34 cellular contexts compared by ENCODE assay signal in the genomic region with DNA sequence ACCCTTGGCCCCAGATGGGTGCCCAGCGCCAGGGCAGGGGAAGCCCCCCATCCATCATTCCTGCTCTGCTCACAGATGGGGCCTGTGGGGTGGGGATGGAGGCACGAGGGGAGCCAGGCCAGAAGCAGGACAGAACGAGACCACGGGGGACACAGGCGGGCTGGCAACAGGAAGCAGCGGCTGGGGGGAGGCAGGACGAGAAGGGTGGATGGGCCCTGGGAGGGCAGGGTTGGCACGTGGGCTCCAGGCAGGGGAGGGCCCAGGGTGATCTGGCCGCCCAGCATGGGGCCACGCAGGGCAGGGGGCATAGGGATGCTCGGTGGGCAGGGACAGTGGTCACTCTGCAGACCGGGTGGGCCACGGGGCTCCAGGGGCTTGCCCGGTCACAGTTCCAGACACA. TPM values are rescaled to one million over a fixed set of nuclear protein-coding genes. Genes with fewer than 3 reads are reported as not detected.
"Had no signal": no experiment of that assay in that cellular context is flagged by ENCODE, and none has a peak within 500 bp of the region (broad histone marks: within the 10 kb centered on the region; RNA-seq: fewer than 3 reads in every experiment).

No MANE protein-coding gene starts in this region.

- H3K9me3 Mint-ChIP-seq: activated CD4-positive, alpha-beta T cell treated with anti-CD3 and anti-CD28 coated beads, Interleukin-2, amount 10 ng/mL, durations not matched to agents 24 days and 14 days; activated CD8-positive, alpha-beta T cell treated with anti-CD3 and anti-CD28 coated beads for 36 hours; activated naive CD4-positive, alpha-beta T cell treated with anti-CD3 and anti-CD28 coated beads, Interleukin-2, amount 50 U/mL, for 72 hours; activated T-cell treated with anti-CD3 and anti-CD28 coated beads, Interleukin-2, amount 50 U/mL, for 72 hours; activated T-helper 17 cell treated with anti-CD3 and anti-CD28 coated beads, Interleukin-2, amount 50 U/mL, for 72 hours had no signal

- ATAC-seq: activated CD8-positive, alpha-beta T cell treated with anti-CD3 and anti-CD28 coated beads for 36 hours; activated naive CD4-positive, alpha-beta T cell treated with anti-CD3 and anti-CD28 coated beads, Interleukin-2, amount 50 U/mL, for 72 hours; activated T-cell treated with anti-CD3 and anti-CD28 coated beads, Interleukin-2, amount 50 U/mL, for 72 hours; activated T-helper 17 cell treated with anti-CD3 and anti-CD28 coated beads, Interleukin-2, amount 50 U/mL, for 72 hours; body of pancreas had no signal

- DNase-seq: activated CD4-positive, alpha-beta T cell treated with anti-CD3 and anti-CD28 coated beads, Interleukin-2, amount 10 ng/mL, durations not matched to agents 24 days and 14 days; activated CD4-positive, alpha-beta T cell treated with anti-CD3 and anti-CD28 coated beads, Interleukin-2, amount 50 U/mL, for 4 hours; activated CD8-positive, alpha-beta T cell treated with anti-CD3 and anti-CD28 coated beads for 36 hours; activated effector memory CD4-positive, alpha-beta T cell treated with anti-CD3 and anti-CD28 coated beads, Interleukin-2, amount 50 U/mL, for 16 hours; activated naive CD4-positive, alpha-beta T cell; activated T-cell treated with anti-CD3 and anti-CD28 coated beads, Interleukin-2, amount 50 U/mL, for 1 hour; activated T-cell treated with anti-CD3 and anti-CD28 coated beads, Interleukin-2, amount 50 U/mL, for 72 hours; adrenal gland; body of pancreas; cerebellar nuclear complex; Kasumi-1; KG1; MG63; NCI-H1092; NCI-H1436 treated with DMSO at 0.1 percent for 48 hours; NCI-H1694 treated with DMSO at 0.1 percent for 48 hours; NCI-H2029; NCI-H345; NCI-H524 treated with DMSO at 0.1 percent for 48 hours; PC-9; Right ventricle myocardium superior; SJCRH30; T1000; WERI-Rb-1 had no signal

- H3K4me3 Mint-ChIP-seq: activated CD4-positive, alpha-beta T cell treated with anti-CD3 and anti-CD28 coated beads, Interleukin-2, amount 10 ng/mL, durations not matched to agents 24 days and 14 days; activated CD8-positive, alpha-beta T cell treated with anti-CD3 and anti-CD28 coated beads for 36 hours; activated T-cell treated with anti-CD3 and anti-CD28 coated beads, Interleukin-2, amount 50 U/mL, for 72 hours; activated T-helper 17 cell treated with anti-CD3 and anti-CD28 coated beads, Interleukin-2, amount 50 U/mL, for 72 hours had no signal

- H3K36me3 Mint-ChIP-seq: activated naive CD4-positive, alpha-beta T cell treated with anti-CD3 and anti-CD28 coated beads, Interleukin-2, amount 50 U/mL, for 72 hours had no signal

- H3K4me2 ChIP-seq: PC-9 had no signal

- H3K27me3 ChIP-seq: adrenal gland, body of pancreas had no signal

- H3K36me3 ChIP-seq: adrenal gland, breast epithelium, MG63, SJCRH30 had no signal

- H3K4me3 ChIP-seq: adrenal gland, body of pancreas, breast epithelium, MG63, PC-9, SJCRH30, SK-N-MC had no signal

- H3K27ac Mint-ChIP-seq: activated CD4-positive, alpha-beta T cell treated with anti-CD3 and anti-CD28 coated beads, Interleukin-2, amount 10 ng/mL, durations not matched to agents 24 days and 14 days; activated CD8-positive, alpha-beta T cell treated with anti-CD3 and anti-CD28 coated beads for 36 hours; activated naive CD4-positive, alpha-beta T cell treated with anti-CD3 and anti-CD28 coated beads, Interleukin-2, amount 50 U/mL, for 72 hours; activated T-cell treated with anti-CD3 and anti-CD28 coated beads, Interleukin-2, amount 50 U/mL, for 72 hours; activated T-helper 17 cell treated with anti-CD3 and anti-CD28 coated beads, Interleukin-2, amount 50 U/mL, for 72 hours had no signal

- FAIRE-seq: astrocyte, RCC 7860 had no signal

- H3K27me3 Mint-ChIP-seq: activated T-helper 17 cell treated with anti-CD3 and anti-CD28 coated beads, Interleukin-2, amount 50 U/mL, for 72 hours had no signal

- H3K27ac ChIP-seq: adrenal gland, body of pancreas, breast epithelium, PC-9, RWPE1, SJCRH30, SK-N-MC had no signal

- H3K9me3 ChIP-seq: adrenal gland, body of pancreas, MG63, SJCRH30 had no signal

- H2AFZ ChIP-seq: PC-9 had no signal

- H3K4me1 ChIP-seq: adrenal gland, body of pancreas, breast epithelium, SJCRH30 had no signal

RNA-seq across cellular contexts. Expression of a gene that starts 41.6 kb away (rescaled TPM):
- total RNA-seq: activated CD4-positive, alpha-beta T cell treated with anti-CD3 and anti-CD28 coated beads, Interleukin-2, amount 10 ng/mL, durations not matched to agents 24 days and 14 days; activated CD8-positive, alpha-beta memory T cell treated with anti-CD3 and anti-CD28 coated beads for 36 hours; activated CD8-positive, alpha-beta T cell treated with anti-CD3 and anti-CD28 coated beads for 36 hours; breast epithelium; OCI-LY7; PC-9; SJCRH30; T-helper 1 cell treated with Interleukin-12 subunit alpha and Interleukin-12 subunit beta and Interleukin-4 antibody, amounts not matched to agents 30 ng/mL and 1 ng/mL, for 36 hours had no signal
